ENCODE assay signal across 11 cellular contexts in genomic region chr7:64541438-64542359, GRCh38. TPM values are rescaled to one million over a fixed set of nuclear protein-coding genes. Genes with fewer than 3 reads are reported as not detected.
A peak's percentile ranks its signal among the peaks of the same experiment; 100 is the strongest.
DNase-seq lines count a peak whose midpoint lies in the region; ATAC-seq and TF ChIP-seq lines count a peak whose summit lies in the region.
"Had no signal": no experiment of that assay in that cellular context is flagged by ENCODE, and none has a peak within 500 bp of the region (broad histone marks: within the 10 kb centered on the region; RNA-seq: fewer than 3 reads in every experiment).

No MANE protein-coding gene starts in this region.

- no peak overlapping the region for H2BK15ac ChIP-seq in H9 (ENCODE audit: low read depth, low read length)

- H3K9me3 Mint-ChIP-seq in activated CD4-positive, alpha-beta memory T cell treated with anti-CD3 and anti-CD28 coated beads for 36 hours: peaks cover 13% of the 10 kb centered on the region
- H3K9me3 Mint-ChIP-seq in activated CD4-positive, alpha-beta memory T cell treated with anti-CD3 and anti-CD28 coated beads, Interleukin-2, amount 10 ng/mL, durations not matched to agents 7 days and 5 days: peaks cover 20% of the 10 kb centered on the region
- peaks cover 24 to 60% of the 10 kb centered on the region in 2 experiments for H3K9me3 Mint-ChIP-seq in H9

- H2BK120ac ChIP-seq in H9 (ENCODE audit: low read depth, low read length, poor library complexity, severe bottlenecking): no peak overlapping the region

- no peaks in the 10 kb centered on the region for H3K9me3 ChIP-seq in H9 (ENCODE audit: control insufficient read depth, low read depth, low read length)

- no peak overlapping the region for H4K8ac ChIP-seq in H9 (replicated peaks; ENCODE audit: insufficient read length, low read depth, low read length)

- H3K23ac ChIP-seq in H9 (ENCODE audit: insufficient read length, low read depth, low read length): no peak overlapping the region

- no peaks in the 10 kb centered on the region for H4K20me1 ChIP-seq in H9 (ENCODE audit: control insufficient read depth, insufficient read depth, insufficient read length)

- H3K4me1 ChIP-seq in H9 (ENCODE audit: insufficient read depth, low read length): no peaks in the 10 kb centered on the region

- no peak overlapping the region for H2BK20ac ChIP-seq in H9 (ENCODE audit: low read depth, low read length, poor library complexity, severe bottlenecking)

- no peak overlapping the region for H3K4me2 ChIP-seq in H9 (ENCODE audit: insufficient read depth, insufficient read length, low read length)

- H3K27ac Mint-ChIP-seq in activated CD4-positive, alpha-beta memory T cell treated with anti-CD3 and anti-CD28 coated beads for 36 hours: no peak overlapping the region
- H3K27ac Mint-ChIP-seq in activated CD4-positive, alpha-beta memory T cell treated with anti-CD3 and anti-CD28 coated beads, Interleukin-2, amount 10 ng/mL, durations not matched to agents 7 days and 5 days: no peak overlapping the region
- no peak overlapping the region for H3K27ac Mint-ChIP-seq in H9
- H3K27ac Mint-ChIP-seq: T-helper 2 cell treated with Interferon-gamma antibody and Interleukin-4, amounts not matched to agents 5 μg/mL and 100 μg/mL, for 36 hours had no signal

- H4K91ac ChIP-seq in H9 (ENCODE audit: insufficient read length, low read depth, low read length): no peak overlapping the region

- no peak overlapping the region for H3T11ph ChIP-seq in H9 (ENCODE audit: low read length)

- no peaks in the 10 kb centered on the region for H3K23me2 ChIP-seq in H9 (ENCODE audit: insufficient read length, low read depth, low read length, poor library complexity, severe bottlenecking)

- CTCF ChIA-PET in activated CD4-positive, alpha-beta memory T cell treated with anti-CD3 and anti-CD28 coated beads for 36 hours (lab: Charles Lee): no interaction called here
- CTCF ChIA-PET in activated CD4-positive, alpha-beta memory T cell treated with anti-CD3 and anti-CD28 coated beads, Interleukin-2, amount 10 ng/mL, durations not matched to agents 7 days and 5 days (lab: Charles Lee): no interaction called here

- H3K9ac ChIP-seq in H9 (ENCODE audit: extremely low read depth, insufficient read length, low read length): no peak overlapping the region

- ATAC-seq in Right ventricle myocardium superior (ENCODE audit: poor library complexity): peak; percentile 82

- no peak overlapping the region for H2BK5ac ChIP-seq in H9 (ENCODE audit: insufficient read length, low read length)

- H3K27ac ChIP-seq in VCaP (0 out of 2 replicates have a peak overlapping the region, but pooled peaks have one; percentile 10), H9 (ENCODE audit: insufficient read length, low read depth, low read length) (no peak overlapping the region)

- H2AFZ ChIP-seq in H9 (ENCODE audit: low read length): no peak overlapping the region

- TF ChIP-seq CTCF in VCaP (conservative IDR thresholded peaks at IDR 0.05): no peak
- no peak for TF ChIP-seq CTCF in H9 (conservative IDR thresholded peaks at IDR 0.05)

- POLR2A ChIA-PET in activated CD4-positive, alpha-beta memory T cell treated with anti-CD3 and anti-CD28 coated beads for 36 hours (lab: Charles Lee): no interaction called here
- POLR2A ChIA-PET in activated CD4-positive, alpha-beta memory T cell treated with anti-CD3 and anti-CD28 coated beads, Interleukin-2, amount 10 ng/mL, durations not matched to agents 7 days and 5 days (lab: Charles Lee): no interaction called here

- peaks cover 54% of the 10 kb centered on the region for H3K36me3 Mint-ChIP-seq in activated CD4-positive, alpha-beta memory T cell treated with anti-CD3 and anti-CD28 coated beads for 36 hours
- H3K36me3 Mint-ChIP-seq in activated CD4-positive, alpha-beta memory T cell treated with anti-CD3 and anti-CD28 coated beads, Interleukin-2, amount 10 ng/mL, durations not matched to agents 7 days and 5 days (ENCODE audit: low read depth): peaks cover 62% of the 10 kb centered on the region
- peaks cover 37 to 49% (median 43%) of the 10 kb centered on the region in 3 experiments for H3K36me3 Mint-ChIP-seq in H9 (ENCODE audit: insufficient read depth in 1 of 3, low read depth in 3 of 3)

- no peak overlapping the region for H3K56ac ChIP-seq in H9 (ENCODE audit: insufficient read length, low read depth, low read length)

- H2BK12ac ChIP-seq in H9 (ENCODE audit: insufficient read length, low read depth, low read length): no peak overlapping the region

- H3K79me1 ChIP-seq in H9 (ENCODE audit: insufficient read depth, low read depth, low read length, poor library complexity, severe bottlenecking): peaks cover 4% of the 10 kb centered on the region

- no peaks in the 10 kb centered on the region for H3K27me3 ChIP-seq in H9 (ENCODE audit: insufficient read depth, low read length)

- no peak overlapping the region for H3K18ac ChIP-seq in H9 (ENCODE audit: insufficient read length, low read depth, low read length)

- H3K14ac ChIP-seq in H9 (ENCODE audit: insufficient read depth, low read length): no peak overlapping the region

- no peak overlapping the region for H4K5ac ChIP-seq in H9 (ENCODE audit: insufficient read length, low read depth, low read length)

- no peak overlapping the region for H2AK5ac ChIP-seq in H9 (ENCODE audit: insufficient read length, low read length)

- DNase-seq in activated CD4-positive, alpha-beta memory T cell treated with anti-CD3 and anti-CD28 coated beads for 36 hours: peak; percentile 25
- no peak for DNase-seq in activated CD4-positive, alpha-beta memory T cell treated with anti-CD3 and anti-CD28 coated beads, Interleukin-2, amount 10 ng/mL, durations not matched to agents 7 days and 5 days
- no peak for DNase-seq in Right ventricle myocardium superior
- DNase-seq in stromal cell of bone marrow (ENCODE audit: low read depth): peak; percentile 61
- DNase-seq in retina: no peak
- DNase-seq in H9: no peak
- no peak for DNase-seq in activated gamma-delta T cell treated with Interleukin-2 at 50 U/mL for 16 hours
- DNase-seq: NCI-H187 treated with DMSO at 0.1 percent for 48 hours; stimulated activated naive CD4-positive, alpha-beta T cell treated with Interleukin-2 at 50 U/mL for 16 hours had no signal

- peaks cover 11% of the 10 kb centered on the region for H3K4me1 Mint-ChIP-seq in activated CD4-positive, alpha-beta memory T cell treated with anti-CD3 and anti-CD28 coated beads for 36 hours (ENCODE audit: low read depth)
- peaks cover 5% of the 10 kb centered on the region for H3K4me1 Mint-ChIP-seq in activated CD4-positive, alpha-beta memory T cell treated with anti-CD3 and anti-CD28 coated beads, Interleukin-2, amount 10 ng/mL, durations not matched to agents 7 days and 5 days
- no peaks in the 10 kb centered on the region for H3K4me1 Mint-ChIP-seq in H9

- intact Hi-C loops in activated CD4-positive, alpha-beta memory T cell treated with anti-CD3 and anti-CD28 coated beads for 36 hours (cut with micrococcal nuclease): no loop called here
- intact Hi-C loops in Right ventricle myocardium superior (cut with DNase I): no loop called here

- no peaks in the 10 kb centered on the region for H3K79me2 ChIP-seq in H9 (ENCODE audit: insufficient read depth, low read length)

- H3K4ac ChIP-seq in H9 (ENCODE audit: low read depth, low read length): no peak overlapping the region

- no peaks in the 10 kb centered on the region for H3K27me3 Mint-ChIP-seq in activated CD4-positive, alpha-beta memory T cell treated with anti-CD3 and anti-CD28 coated beads for 36 hours
- H3K27me3 Mint-ChIP-seq in activated CD4-positive, alpha-beta memory T cell treated with anti-CD3 and anti-CD28 coated beads, Interleukin-2, amount 10 ng/mL, durations not matched to agents 7 days and 5 days: no peaks in the 10 kb centered on the region
- no peaks in the 10 kb centered on the region for H3K27me3 Mint-ChIP-seq in H9 (ENCODE audit: low read depth)

- H3K4me3 Mint-ChIP-seq in activated CD4-positive, alpha-beta memory T cell treated with anti-CD3 and anti-CD28 coated beads for 36 hours: no peak overlapping the region
- H3K4me3 Mint-ChIP-seq in activated CD4-positive, alpha-beta memory T cell treated with anti-CD3 and anti-CD28 coated beads, Interleukin-2, amount 10 ng/mL, durations not matched to agents 7 days and 5 days: no peak overlapping the region
- H3K4me3 Mint-ChIP-seq in H9: no peak overlapping the region
- H3K4me3 Mint-ChIP-seq: T-helper 2 cell treated with Interferon-gamma antibody and Interleukin-4, amounts not matched to agents 5 μg/mL and 100 μg/mL, for 36 hours had no signal

- no CpG with 5 or more reads among the region's 5 CpGs for WGBS in H9 (ENCODE audit: extremely low coverage, insufficient read length, low lambda C conversion rate)

RNA-seq across cellular contexts. Expression of gene ZNF680, which starts 21.2 kb away (rescaled TPM):
- total RNA-seq in activated CD4-positive, alpha-beta memory T cell treated with anti-CD3 and anti-CD28 coated beads for 36 hours: 10 to 100 TPM; 13.0 to 13.5 TPM
- total RNA-seq in activated CD4-positive, alpha-beta memory T cell treated with anti-CD3 and anti-CD28 coated beads, Interleukin-2, amount 10 ng/mL, durations not matched to agents 7 days and 5 days: 10 to 100 TPM; 12.8 to 13.0 TPM
- total RNA-seq in Right ventricle myocardium superior (18.3 TPM), H9 (2021) (19.3 and 21.3 TPM in 2 replicates)

Comparison
In these comparisons a context has a peak if more than half of its experiments do, and no peak if none do; other contexts are left out.
1. DNase-seq: peak in activated CD4-positive, alpha-beta memory T cell treated with anti-CD3 and anti-CD28 coated beads for 36 hours (single experiment) and stromal cell of bone marrow (single experiment); none in activated CD4-positive, alpha-beta memory T cell treated with anti-CD3 and anti-CD28 coated beads, Interleukin-2, amount 10 ng/mL, durations not matched to agents 7 days and 5 days (single experiment), Right ventricle myocardium superior (single experiment), retina (single experiment), H9 (single experiment) and activated gamma-delta T cell treated with Interleukin-2 at 50 U/mL for 16 hours (single experiment).